In genomic region chr10:8060010-8060703, GRCh38 we compare ENCODE assay signal across 8 cellular contexts. TPM values are rescaled to one million over a fixed set of nuclear protein-coding genes. Genes with fewer than 3 reads are reported as not detected.
DNase-seq lines count a peak whose midpoint lies in the region; ATAC-seq and TF ChIP-seq lines count a peak whose summit lies in the region.

No MANE protein-coding gene starts in this region.

- H3K36me3 ChIP-seq in BJ (ENCODE audit: control insufficient read depth, insufficient read depth, low read length), result no peaks in the 10 kb centered on the region

- peak; percentile 49 for ATAC-seq in HG03571 (IDR thresholded peaks at IDR 0.05; ENCODE audit: unreplicated experiment)
- peak; percentile 32 to 45 for ATAC-seq in naive B cell (ENCODE audit: low read depth in 2 of 2)
- no peak for ATAC-seq in esophagus mucosa

- H3K4me3 Mint-ChIP-seq in naive B cell, result peak overlapping the region; percentile 52 to 92 (median 80)

- peaks cover 66 to 90% (median 79%) of the 10 kb centered on the region in 3 donors for H3K27me3 Mint-ChIP-seq in naive B cell

- H3K4me1 Mint-ChIP-seq in naive B cell, result peaks cover 24 to 43% (median 37%) of the 10 kb centered on the region in 3 donors

- peak; percentile 22 for DNase-seq in BJ (ENCODE audit: low read depth)
- DNase-seq in GM20000 (ENCODE audit: low spot score), result peak; percentile 54
- peak; percentile 43 for DNase-seq in activated T-helper 1 cell treated with Interleukin-2 at 50 U/mL for 16 hours (ENCODE audit: low read depth)
- no peak for DNase-seq in naive B cell
- DNase-seq in NCI-H1092 treated with DMSO at 0.1 percent for 48 hours (lab: John Stamatoyannopoulos, UW), result no peak
- no peak for DNase-seq in NCI-H2227 (lab: John Stamatoyannopoulos, UW; ENCODE audit: unreplicated experiment)

- H3K4me3 ChIP-seq in BJ (ENCODE audit: low read depth, low read length), result no peak overlapping the region

- peaks cover 9 to 16% of the 10 kb centered on the region in 2 donors for H3K36me3 Mint-ChIP-seq in naive B cell

- peaks cover 2% of the 10 kb centered on the region for H3K27me3 ChIP-seq in BJ (ENCODE audit: control insufficient read depth, insufficient read depth, low read length)

- TF ChIP-seq CTCF in BJ (IDR thresholded peaks at IDR 0.05; ENCODE audit: insufficient read depth, low read depth, low read length), result no peak
- TF ChIP-seq CTCF in GM20000 (IDR thresholded peaks at IDR 0.05; ENCODE audit: extremely low read depth, missing control alignments), result no peak

- CTCF ChIA-PET in BJ (lab: Yijun Ruan, JAX), result interaction anchor here (1.2 kb wide), 1 partner anchor 16 kb away, joined by 3 read pairs; no protein-coding TSS in a partner anchor

- POLR2A ChIA-PET in BJ (lab: Charles Lee), result no interaction called here

- peak overlapping the region; percentile 4 to 90 (median 40) for H3K27ac Mint-ChIP-seq in naive B cell

- H3K9me3 Mint-ChIP-seq in naive B cell, result peaks cover 0 to 3% (median 0%) of the 10 kb centered on the region in 7 donors

RNA-seq across cellular contexts. Expression of gene GATA3, which starts 5.7 kb away (rescaled TPM):
- polyA plus RNA-seq in BJ (2011; rRNA removed) (0.06 and 0.09 TPM in 2 replicates), naive B cell (ENCODE audit: low read depth in 6 of 6) (under 1 TPM in 3 of 6 donors, not detected in 3; 0.12 to 0.26 (median 0.14) TPM)
- 0.05 TPM in 1 of 2 replicates, not detected in the other for polyA minus RNA-seq in BJ (2011; rRNA and poly(A)+ RNA removed)
- total RNA-seq in esophagus mucosa, result 0.76 TPM

Comparison
In these comparisons a context has a peak if more than half of its experiments do, and no peak if none do; other contexts are left out.
1. DNase-seq: peak in BJ (single experiment), GM20000 (single experiment) and activated T-helper 1 cell treated with Interleukin-2 at 50 U/mL for 16 hours (single experiment); none in naive B cell (single experiment), NCI-H1092 treated with DMSO at 0.1 percent for 48 hours (single experiment) and NCI-H2227 (single experiment).